ENCODE assay signal across 8 cellular contexts in genomic region chr14:44960646-44961045, GRCh38. TPM values are rescaled to one million over a fixed set of nuclear protein-coding genes. Genes with fewer than 3 reads are reported as not detected.
DNase-seq lines count a peak whose midpoint lies in the region; TF ChIP-seq lines count a peak whose summit lies in the region.

No MANE protein-coding gene starts in this region.

- H3K4me3 Mint-ChIP-seq in nephron, result no peak overlapping the region

- H3K4me1 Mint-ChIP-seq in nephron, result peaks cover 32% of the 10 kb centered on the region

- H3K27me3 ChIP-seq in BJ (ENCODE audit: control insufficient read depth, insufficient read depth, low read length), result no peaks in the 10 kb centered on the region
- H3K27me3 ChIP-seq in endocrine pancreas (ENCODE audit: control insufficient read depth, insufficient read depth, low read length), result no peaks in the 10 kb centered on the region

- H3K4me3 ChIP-seq in BJ (ENCODE audit: low read depth, low read length) (peak overlapping the region; percentile 71), endocrine pancreas (ENCODE audit: control insufficient read depth, insufficient read depth, low read length) (peak overlapping the region; percentile 100)

- H3K27ac ChIP-seq in KOPT-K1 (ENCODE audit: low read depth, low read length, poor library complexity, severe bottlenecking), result peak overlapping the region; percentile 70

- no peak for TF ChIP-seq CTCF in BJ (IDR thresholded peaks at IDR 0.05; ENCODE audit: insufficient read depth, low read depth, low read length)
- no peak for TF ChIP-seq CTCF in nephron (IDR thresholded peaks at IDR 0.05; ENCODE audit: unreplicated experiment in 3 of 3)

- no peaks in the 10 kb centered on the region for H3K9me3 Mint-ChIP-seq in nephron

- no peaks in the 10 kb centered on the region for H3K36me3 ChIP-seq in BJ (ENCODE audit: control insufficient read depth, insufficient read depth, low read length)
- H3K36me3 ChIP-seq in KOPT-K1 (ENCODE audit: insufficient read depth, low read length), result peaks cover 7% of the 10 kb centered on the region; the same call in 1 of the 2 replicates
- H3K36me3 ChIP-seq in endocrine pancreas (ENCODE audit: control insufficient read depth, insufficient read depth, low read length), result no peaks in the 10 kb centered on the region

- no peak overlapping the region for H3K9ac ChIP-seq in endocrine pancreas (ENCODE audit: control insufficient read depth, insufficient read depth, low read length)

- H3K4me1 ChIP-seq in endocrine pancreas (ENCODE audit: control insufficient read depth, insufficient read depth, low read length), result peaks cover 25% of the 10 kb centered on the region

- POLR2A ChIA-PET in BJ (lab: Charles Lee), result no interaction called here

- DNase-seq in BJ (ENCODE audit: low read depth) (no peak), NCI-H2227 (lab: John Stamatoyannopoulos, UW; ENCODE audit: unreplicated experiment) (no peak), putamen (ENCODE audit: low spot score) (no peak), NCI-H2227 treated with DMSO at 0.1 percent for 48 hours (lab: John Stamatoyannopoulos, UW) (no peak), NCI-H82 treated with DMSO at 0.1 percent for 48 hours (lab: John Stamatoyannopoulos, UW; ENCODE audit: unreplicated experiment) (no peak)

- no peaks in the 10 kb centered on the region for H3K27me3 Mint-ChIP-seq in nephron (ENCODE audit: low read depth)

- CTCF ChIA-PET in BJ (lab: Yijun Ruan, JAX), result interaction anchor here (0.6 to 4.2 kb wide), 2 partner anchors 47 to 57 kb away, joined by 3 to 28 read pairs; no protein-coding TSS in a partner anchor

- H3K9me3 ChIP-seq in KOPT-K1 (ENCODE audit: insufficient read depth, low read length, poor library complexity, severe bottlenecking), result peaks cover 26% of the 10 kb centered on the region
- no peaks in the 10 kb centered on the region for H3K9me3 ChIP-seq in endocrine pancreas (ENCODE audit: control insufficient read depth, low read length)

- peak overlapping the region in 2 of 3 experiments; percentile 47 to 79 for H3K27ac Mint-ChIP-seq in nephron

- H3K36me3 Mint-ChIP-seq in nephron (ENCODE audit: low read depth), result peaks cover 2% of the 10 kb centered on the region

RNA-seq across cellular contexts. Expression of gene KLHL28, which starts 1.1 kb away (rescaled TPM):
- 3.0 and 5.7 TPM in 2 replicates for polyA plus RNA-seq in BJ (2011; rRNA removed)
- 10.8 and 13.5 TPM in 2 replicates for polyA minus RNA-seq in BJ (2011; rRNA and poly(A)+ RNA removed)

RNA-seq across cellular contexts. Expression of gene TOGARAM1, which starts 1.3 kb away (rescaled TPM):
- 5.4 and 10.3 TPM in 2 replicates for polyA plus RNA-seq in BJ (2011; rRNA removed)
- polyA minus RNA-seq in BJ (2011; rRNA and poly(A)+ RNA removed), result 11.7 and 16.1 TPM in 2 replicates
